Comparison of ENCODE assay signal across 2 cellular contexts in genomic region chr13:48828962-48829405, GRCh38.
TF ChIP-seq lines count a peak whose summit lies in the region.

No MANE protein-coding gene starts in this region.

TF ChIP-seq in GM12878, 131 proteins besides CTCF, POLR2A, EP300 and RAD21:
- TF ChIP-seq MLLT1 (IDR thresholded peaks at IDR 0.05) (no peak), IRF4 (IDR thresholded peaks at IDR 0.05; ENCODE audit: low read depth, low read length) (no peak), CHD1 (IDR thresholded peaks at IDR 0.05; ENCODE audit: low read depth, low read length) (no peak), CHD4 (IDR thresholded peaks at IDR 0.05) (no peak), RELB (IDR thresholded peaks at IDR 0.05; ENCODE audit: low read depth) (no peak), POU2F2 (IDR thresholded peaks at IDR 0.05; ENCODE audit: borderline replicate concordance, low read depth, low read length) (0 out of 3 replicates have a peak, but pooled peaks have one; percentile 57)

TF ChIP-seq in HepG2, 621 proteins besides CTCF, POLR2A, EP300 and RAD21 (continued from another document):
- TF ChIP-seq ATF6 (CRISPR knock-in tag; conservative IDR thresholded peaks at IDR 0.05) (no peak), ATF1 (CRISPR knock-in tag; IDR thresholded peaks at IDR 0.05) (no peak), GMEB1 (CRISPR knock-in tag; IDR thresholded peaks at IDR 0.05; ENCODE audit: borderline replicate concordance) (no peak), ZNF788 (CRISPR knock-in tag; IDR thresholded peaks at IDR 0.05; ENCODE audit: borderline replicate concordance) (no peak), HCFC1 (IDR thresholded peaks at IDR 0.05; ENCODE audit: low read depth, low read length) (no peak), ZNF781 (CRISPR knock-in tag; IDR thresholded peaks at IDR 0.05; ENCODE audit: borderline replicate concordance, not compliant biosample characterization) (no peak), SALL1 (CRISPR knock-in tag; IDR thresholded peaks at IDR 0.05) (no peak), ZBTB8A (CRISPR knock-in tag; IDR thresholded peaks at IDR 0.05; ENCODE audit: borderline replicate concordance, low read depth) (no peak), ZFYVE20 (CRISPR knock-in tag; IDR thresholded peaks at IDR 0.05; ENCODE audit: borderline replicate concordance, low read depth) (no peak), POGZ (CRISPR knock-in tag; IDR thresholded peaks at IDR 0.05) (no peak)
